3 cellular contexts compared by ENCODE assay signal in genomic region chr2:170213281-170213625, GRCh38. TPM values are rescaled to one million over a fixed set of nuclear protein-coding genes. Genes with fewer than 3 reads are reported as not detected.
"Had no signal": no experiment of that assay in that cellular context is flagged by ENCODE, and none has a peak within 500 bp of the region (broad histone marks: within the 10 kb centered on the region; RNA-seq: fewer than 3 reads in every experiment).

No MANE protein-coding gene starts in this region.

RNA-seq across cellular contexts. Expression of gene MYO3B, which starts 35.3 kb away (rescaled TPM):
- total RNA-seq: glomerular endothelial cell, lower lobe of right lung, myocyte had no signal
